ENCODE assay signal across 29 cellular contexts in genomic region chr14:98684486-98684885, GRCh38.
"Had no signal": no experiment of that assay in that cellular context is flagged by ENCODE, and none has a peak within 500 bp of the region (broad histone marks: within the 10 kb centered on the region; RNA-seq: fewer than 3 reads in every experiment).

No MANE protein-coding gene starts in this region.

- H3K27ac ChIP-seq: body of pancreas, epithelial cell of prostate had no signal

- FAIRE-seq: colon, endometrium, endothelial cell of umbilical vein had no signal

- H3K27me3 ChIP-seq: body of pancreas had no signal

- H3K9me3 ChIP-seq: body of pancreas had no signal

- ATAC-seq: activated CD4-positive, alpha-beta T cell treated with anti-CD3 and anti-CD28 coated beads for 36 hours; activated CD8-positive, alpha-beta T cell treated with anti-CD3 and anti-CD28 coated beads for 36 hours; activated T-cell treated with anti-CD3 and anti-CD28 coated beads, Interleukin-2, amount 50 U/mL, for 4 hours; activated T-helper 17 cell treated with anti-CD3 and anti-CD28 coated beads, Interleukin-2, amount 50 U/mL, for 72 hours; body of pancreas; T-helper 17 cell had no signal

- H3K4me1 ChIP-seq: body of pancreas had no signal

- H3K4me3 ChIP-seq: body of pancreas had no signal

- DNase-seq: activated CD4-positive, alpha-beta T cell treated with anti-CD3 and anti-CD28 coated beads for 36 hours; activated CD4-positive, alpha-beta T cell treated with anti-CD3 and anti-CD28 coated beads, Interleukin-2, amount 10 ng/mL, durations not matched to agents 7 days and 5 days; activated CD4-positive, alpha-beta T cell treated with anti-CD3 and anti-CD28 coated beads, Interleukin-2, amount 50 U/mL, for 48 hours; activated CD4-positive, CD25-positive, alpha-beta regulatory T cell; activated CD4-positive, CD25-positive, alpha-beta regulatory T cell treated with anti-CD3 and anti-CD28 coated beads, Interleukin-2, amount 50 U/mL, for 72 hours; activated CD8-positive, alpha-beta memory T cell treated with anti-CD3 and anti-CD28 coated beads for 24 hours; activated CD8-positive, alpha-beta T cell treated with anti-CD3 and anti-CD28 coated beads for 36 hours; activated effector memory CD4-positive, alpha-beta T cell treated with Interleukin-2 at 50 U/mL for 16 hours; activated gamma-delta T cell treated with Interleukin-2 at 50 U/mL for 16 hours; activated naive CD4-positive, alpha-beta T cell treated with anti-CD3 and anti-CD28 coated beads, Interleukin-2, amount 50 U/mL, for 16 hours; activated naive CD4-positive, alpha-beta T cell treated with Interleukin-2 at 50 U/mL for 16 hours; activated T-cell treated with anti-CD3 and anti-CD28 coated beads, Interleukin-2, amount 50 U/mL, for 4 hours; amygdala; aorta; body of pancreas; caudate nucleus; cortex of kidney; dermis blood vessel endothelial cell; effector CD8-positive, alpha-beta T cell; foreskin melanocyte; head of caudate nucleus; T-helper 1 cell; T-helper 17 cell; T1000 had no signal
